In the genomic region with DNA sequence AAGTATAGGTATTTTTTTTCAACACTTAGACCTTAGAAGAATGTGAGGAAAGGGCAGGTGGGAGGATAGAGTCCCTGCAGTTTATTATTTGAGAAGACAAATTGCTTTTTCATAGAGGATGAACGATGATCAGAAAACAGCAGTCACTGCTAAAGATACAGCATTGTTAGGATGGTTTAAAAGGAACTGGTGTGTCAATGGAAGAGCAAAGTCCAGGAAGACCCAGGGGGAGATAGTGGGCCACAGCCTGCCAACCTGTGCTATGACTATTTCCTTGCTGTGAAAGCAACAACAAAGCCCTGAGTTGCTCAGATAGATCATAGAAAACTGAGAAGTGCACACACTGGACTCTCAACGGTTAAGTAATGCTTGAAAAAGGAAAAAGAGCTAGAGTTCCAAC, we compare ENCODE assay signal across 21 cellular contexts.
DNase-seq lines count a peak whose midpoint lies in the region; ATAC-seq, FAIRE-seq and TF ChIP-seq lines count a peak whose summit lies in the region.
"Had no signal": no experiment of that assay in that cellular context is flagged by ENCODE, and none has a peak within 500 bp of the region (broad histone marks: within the 10 kb centered on the region; RNA-seq: fewer than 3 reads in every experiment).

No MANE protein-coding gene starts in this region.

- H3K4me3 ChIP-seq in HepG2 (replicated peaks in 1 of 3; ENCODE audit: insufficient read depth in 1 of 3, low read depth in 2 of 3, low read length in 3 of 3) (no peak overlapping the region), right lobe of liver (no peak overlapping the region), neuronal stem cell (ENCODE audit: low read length in 2 of 2) (no peak overlapping the region)
- H3K4me3 ChIP-seq: A549; BLaER1 treated with 17β-estradiol and CSF1 and Interleukin-3, amounts not matched to agents 10 nM and 100 nM; GM12878 had no signal

- H3K9me3 ChIP-seq in HepG2 (ENCODE audit: low read length) (peaks cover 16% of the 10 kb centered on the region), right lobe of liver (no peaks in the 10 kb centered on the region), neuronal stem cell (replicated peaks in 1 of 2; ENCODE audit: control insufficient read depth in 2 of 2, insufficient read depth in 1 of 2, low read depth in 1 of 2, low read length in 2 of 2) (peaks cover 0 to 20% of the 10 kb centered on the region in 2 donors)
- H3K9me3 ChIP-seq: Caco-2 had no signal

- H3K4me1 ChIP-seq in HepG2 (ENCODE audit: insufficient read depth, low read length) (peaks cover 29% of the 10 kb centered on the region), right lobe of liver (no peaks in the 10 kb centered on the region), neuronal stem cell (ENCODE audit: control insufficient read depth in 2 of 2, insufficient read depth in 1 of 2, low read depth in 1 of 2, low read length in 2 of 2) (no peaks in the 10 kb centered on the region)
- H3K4me1 ChIP-seq: BLaER1 treated with 17β-estradiol and CSF1 and Interleukin-3, amounts not matched to agents 10 nM and 100 nM; Caco-2 had no signal

- H3K18ac ChIP-seq in neuronal stem cell (ENCODE audit: low read length): no peak overlapping the region

- in situ Hi-C loops in HepG2 (cut with HindIII; ENCODE audit: extremely low pct_ligation_motif_present, low pct_unique_long_range_greater_than_20kb): loop anchor here (5.0 kb wide), 1 partner anchor 153 kb away; the partner anchor contains the start of gene CEMIP2

- H3K27ac ChIP-seq in HepG2 (ENCODE audit: extremely low read length, insufficient read depth, low read length): no peak overlapping the region
- no peak overlapping the region for H3K27ac ChIP-seq in right lobe of liver
- no peak overlapping the region for H3K27ac ChIP-seq in neuronal stem cell (replicated peaks; ENCODE audit: low read length)
- H3K27ac ChIP-seq: 22Rv1; A549; BLaER1 treated with 17β-estradiol and CSF1 and Interleukin-3, amounts not matched to agents 10 nM and 100 nM; C4-2B had no signal

- no peak for FAIRE-seq in HepG2 (lab: Jason Lieb, UNC)
- FAIRE-seq: A549, D721Med, GM12878, GM12892, GM18507 had no signal

- H4K8ac ChIP-seq in neuronal stem cell (ENCODE audit: low read depth, low read length): no peak overlapping the region

- intact Hi-C loops in HepG2 (cut with micrococcal nuclease; ENCODE audit: unreplicated experiment): loop anchor here (1.0 kb wide), 1 partner anchor 66 kb away; no protein-coding TSS in a partner anchor
- intact Hi-C loops in right lobe of liver (cut with DNase I): loop anchor here in 1 of 2 donors (10.0 kb wide), 1 partner anchor 150 kb away; the partner anchor contains the start of gene CEMIP2

- ATAC-seq in HepG2: peak; percentile 60
- ATAC-seq in right lobe of liver: no peak
- ATAC-seq: A549; CD8-positive, alpha-beta T cell; GM12878 had no signal

- H3K36me3 ChIP-seq in HepG2 (replicated peaks in 1 of 2; ENCODE audit: control insufficient read depth in 1 of 2, insufficient read depth in 2 of 2, low read length in 2 of 2) (no peaks in the 10 kb centered on the region), right lobe of liver (no peaks in the 10 kb centered on the region), neuronal stem cell (replicated peaks in 1 of 2; ENCODE audit: control insufficient read depth in 2 of 2, insufficient read depth in 2 of 2, low read length in 2 of 2) (no peaks in the 10 kb centered on the region)
- H3K36me3 ChIP-seq: BLaER1 treated with 17β-estradiol and CSF1 and Interleukin-3, amounts not matched to agents 10 nM and 100 nM had no signal

- H3K27me3 ChIP-seq in HepG2 (ENCODE audit: control insufficient read depth in 1 of 2, insufficient read depth in 2 of 2, low read length in 2 of 2) (no peaks in the 10 kb centered on the region), right lobe of liver (no peaks in the 10 kb centered on the region), neuronal stem cell (ENCODE audit: control insufficient read depth in 3 of 3, insufficient read depth in 3 of 3, low read depth in 1 of 3, low read length in 3 of 3) (no peaks in the 10 kb centered on the region)
- H3K27me3 ChIP-seq: BLaER1 treated with 17β-estradiol and CSF1 and Interleukin-3, amounts not matched to agents 10 nM and 100 nM had no signal

- no peak overlapping the region for H2BK120ac ChIP-seq in neuronal stem cell (ENCODE audit: low read depth, low read length)

- H3K4me2 ChIP-seq in HepG2 (ENCODE audit: low read depth, low read length) (peak overlapping the region; percentile 16; the same call in 1 of the 2 replicates), neuronal stem cell (ENCODE audit: insufficient read depth, low read length, poor library complexity, severe bottlenecking) (no peak overlapping the region)
- H3K4me2 ChIP-seq: A549; BLaER1 treated with 17β-estradiol and CSF1 and Interleukin-3, amounts not matched to agents 10 nM and 100 nM had no signal

- CTCF ChIA-PET in HepG2 (lab: Yijun Ruan, JAX; ENCODE audit: low intra/inter-chr PET ratio, low total read pairs): no interaction called here

- TF ChIP-seq CTCF in HepG2 (CRISPR knock-in tag; IDR thresholded peaks at IDR 0.05) (no peak), right lobe of liver (IDR thresholded peaks at IDR 0.05) (no peak)

- no TSS peak for BruUV-seq in HepG2 (replicated peaks; lab: Mats Ljungman, UMichigan)

- H2BK15ac ChIP-seq in neuronal stem cell (ENCODE audit: low read length): no peak overlapping the region

- TF ChIP-seq EP300 in HepG2 (IDR thresholded peaks at IDR 0.05; ENCODE audit: low read depth in 2 of 2, low read length in 2 of 2): no peak
- TF ChIP-seq EP300 in HepG2 (CRISPR knock-in tag; IDR thresholded peaks at IDR 0.05; ENCODE audit: borderline replicate concordance): no peak

- TF ChIP-seq POLR2A in HepG2 (IDR thresholded peaks at IDR 0.05; ENCODE audit: insufficient read depth in 1 of 2, low read depth in 2 of 2, low read length in 2 of 2) (no peak), right lobe of liver (IDR thresholded peaks at IDR 0.05) (no peak), erythroblast (IDR thresholded peaks at IDR 0.05; ENCODE audit: low read length) (no peak)

- no peak overlapping the region for H2BK5ac ChIP-seq in neuronal stem cell (ENCODE audit: low read length)

- H4K91ac ChIP-seq in neuronal stem cell (ENCODE audit: low read depth, low read length, poor library complexity): no peak overlapping the region

- DNase-seq in HepG2 (ENCODE audit: low spot score) (peak; percentile 43), right lobe of liver (no peak), neuronal stem cell (ENCODE audit: low spot score) (no peak), midbrain (lab: John Stamatoyannopoulos, UW) (no peak), erythroblast (lab: John Stamatoyannopoulos, UW) (no peak)
- DNase-seq: AML-193; Caco-2; Calu3; CD4-positive, alpha-beta T cell; CD8-positive, alpha-beta T cell; DND-41; EL; GDM1 had no signal

- no peak overlapping the region for H3K4ac ChIP-seq in neuronal stem cell (ENCODE audit: low read length)

- H3K79me1 ChIP-seq in neuronal stem cell (ENCODE audit: low read depth, low read length): no peaks in the 10 kb centered on the region

- H2AK5ac ChIP-seq in neuronal stem cell (ENCODE audit: low read depth, low read length): no peak overlapping the region

- no peak for TF ChIP-seq RAD21 in HepG2 (CRISPR knock-in tag; IDR thresholded peaks at IDR 0.05)

- H3K79me2 ChIP-seq in HepG2 (ENCODE audit: insufficient read depth, low read length): no peaks in the 10 kb centered on the region

- no peaks in the 10 kb centered on the region for H4K20me1 ChIP-seq in HepG2 (ENCODE audit: insufficient read depth, low read length)
- H4K20me1 ChIP-seq: BLaER1 treated with 17β-estradiol and CSF1 and Interleukin-3, amounts not matched to agents 10 nM and 100 nM had no signal

- H3K14ac ChIP-seq in neuronal stem cell (ENCODE audit: low read length): no peak overlapping the region

- WGBS in HepG2 (ENCODE audit: low lambda C conversion rate): 3% methylated on average over 2 of the region's 2 CpGs
- whole genome bisulfite sequencing in right lobe of liver (ENCODE audit: insufficient coverage, low coverage, low lambda C conversion rate, missing lambda C conversion rate): 83% methylated on average over 2 of the region's 2 CpGs
- no CpG with 5 or more reads among the region's 2 CpGs for WGBS in neuronal stem cell (ENCODE audit: extremely low coverage in 2 of 2, insufficient read length in 2 of 2, insufficient replicate concordance in 1 of 2), 2 donors

- H2AFZ ChIP-seq in HepG2 (ENCODE audit: low read length): no peak overlapping the region
- peak overlapping the region; percentile 3 for H2AFZ ChIP-seq in neuronal stem cell (ENCODE audit: low read length)

- no peak overlapping the region for H3K23ac ChIP-seq in neuronal stem cell (ENCODE audit: low read depth, low read length, poor library complexity)

- H3K9ac ChIP-seq in HepG2 (ENCODE audit: insufficient read depth, low read depth, low read length) (no peak overlapping the region), neuronal stem cell (ENCODE audit: low read depth, low read length, poor library complexity) (no peak overlapping the region)
- H3K9ac ChIP-seq: BLaER1 treated with 17β-estradiol and CSF1 and Interleukin-3, amounts not matched to agents 10 nM and 100 nM had no signal

- H2BK12ac ChIP-seq in neuronal stem cell (ENCODE audit: low read length): no peak overlapping the region

- POLR2A ChIA-PET in HepG2 (lab: Yijun Ruan, JAX): no interaction called here

TF ChIP-seq in HepG2, 621 proteins besides CTCF, POLR2A, EP300 and RAD21 (continues in another document):
- TF ChIP-seq ZNF644 (CRISPR knock-in tag; IDR thresholded peaks at IDR 0.05; ENCODE audit: low read depth): peak; percentile 68; the same call in 1 of the 2 replicates
- TF ChIP-seq SAP130 (CRISPR knock-in tag; IDR thresholded peaks at IDR 0.05; ENCODE audit: low read depth): no peak
- no peak for TF ChIP-seq ZNF484 (CRISPR knock-in tag; IDR thresholded peaks at IDR 0.05; ENCODE audit: borderline replicate concordance, low read depth)
- TF ChIP-seq ZNF317 (CRISPR knock-in tag; IDR thresholded peaks at IDR 0.05): peak; percentile 86
- no peak for TF ChIP-seq ZNF670 (CRISPR knock-in tag; IDR thresholded peaks at IDR 0.05; ENCODE audit: borderline replicate concordance)
- TF ChIP-seq HMG20A (CRISPR knock-in tag; IDR thresholded peaks at IDR 0.05; ENCODE audit: borderline replicate concordance): peak; percentile 60
